In genomic region chr4:26028793-26029511, GRCh38 we compare ENCODE assay signal across 8 cellular contexts.
A peak's percentile ranks its signal among the peaks of the same experiment; 100 is the strongest.
DNase-seq lines count a peak whose midpoint lies in the region; ATAC-seq and TF ChIP-seq lines count a peak whose summit lies in the region.

No MANE protein-coding gene starts in this region.

- TF ChIP-seq CTCF in Caco-2 (IDR thresholded peaks at IDR 0.05; ENCODE audit: insufficient read depth in 1 of 2, low read depth in 1 of 2, low read length in 1 of 2, severe bottlenecking in 1 of 2, unreplicated experiment in 1 of 2) (peak; percentile 57 to 80), chondrocyte (IDR thresholded peaks at IDR 0.05) (peak; percentile 81), liver (IDR thresholded peaks at IDR 0.05; ENCODE audit: low read depth, low read length, missing input control) (peak; percentile 54)

- H3K36me3 ChIP-seq in Caco-2 (ENCODE audit: control insufficient read depth, insufficient read depth, low read length): no peaks in the 10 kb centered on the region
- no peaks in the 10 kb centered on the region for H3K36me3 ChIP-seq in HUES48 (ENCODE audit: control insufficient read depth, insufficient read depth, low read length)
- H3K36me3 ChIP-seq in liver (ENCODE audit: control insufficient read depth in 4 of 4, insufficient read depth in 3 of 4, low read depth in 1 of 4, low read length in 3 of 4): no peaks in the 10 kb centered on the region

- peak; percentile 71 to 82 for TF ChIP-seq RAD21 in liver (IDR thresholded peaks at IDR 0.05)

- H3K27ac ChIP-seq in HUES48 (ENCODE audit: low read depth, low read length) (peak overlapping the region; percentile 94), liver (ENCODE audit: low read depth in 1 of 2, low read length in 2 of 2) (no peak overlapping the region)

- no peaks in the 10 kb centered on the region for H3K9me3 Mint-ChIP-seq in Caco-2 (ENCODE audit: unreplicated experiment)
- peaks cover 3% of the 10 kb centered on the region for H3K9me3 Mint-ChIP-seq in chondrocyte (ENCODE audit: low read depth)

- WGBS in liver: 21% methylated on average over 38 of the region's 38 CpGs

- peak; percentile 53 to 71 for DNase-seq in Caco-2
- DNase-seq in activated CD4-positive, CD25-positive, alpha-beta regulatory T cell treated with anti-CD3 and anti-CD28 coated beads, Interleukin-2, amount 50 U/mL, for 72 hours: peak; percentile 63
- DNase-seq in chondrocyte (ENCODE audit: low spot score): no peak
- peak; percentile 37 for DNase-seq in stimulated activated CD8-positive, alpha-beta memory T cell treated with anti-CD3 and anti-CD28 coated beads, Interleukin-12 subunit alpha, Interleukin-12 subunit beta, amount 100 ng/mL, for 1 hour (ENCODE audit: low read depth)
- DNase-seq in NCI-H187 (lab: John Stamatoyannopoulos, UW): no peak

- CTCF ChIA-PET in Caco-2 (lab: Charles Lee): interaction anchor here (0.6 to 1.5 kb wide), 2 partner anchors 301 to 382 kb away, joined by 3 read pairs; no protein-coding TSS in a partner anchor

- H3K27ac Mint-ChIP-seq in Caco-2 (ENCODE audit: unreplicated experiment) (no peak overlapping the region), chondrocyte (ENCODE audit: unreplicated experiment) (no peak overlapping the region)

- no peaks in the 10 kb centered on the region for H3K36me3 Mint-ChIP-seq in Caco-2 (ENCODE audit: insufficient read depth, unreplicated experiment)
- H3K36me3 Mint-ChIP-seq in chondrocyte (ENCODE audit: low read depth): peaks cover 1% of the 10 kb centered on the region

- H3K27me3 ChIP-seq in Caco-2 (replicated peaks; ENCODE audit: control insufficient read depth, insufficient read depth, low read length) (no peaks in the 10 kb centered on the region), HUES48 (ENCODE audit: control insufficient read depth, insufficient read depth, low read length) (no peaks in the 10 kb centered on the region), liver (ENCODE audit: control insufficient read depth in 4 of 4, insufficient read depth in 4 of 4, low read length in 3 of 4) (peaks cover 0 to 5% (median 0%) of the 10 kb centered on the region in 4 donors)

- H3K4me3 ChIP-seq in Caco-2 (ENCODE audit: low read depth, low read length): no peak overlapping the region
- peak overlapping the region; percentile 54 for H3K4me3 ChIP-seq in HUES48 (ENCODE audit: low read depth, low read length)
- H3K4me3 ChIP-seq in liver (ENCODE audit: low read depth in 1 of 3, low read length in 3 of 3): no peak overlapping the region

- no TSS peak for BruUV-seq in Caco-2 (replicated peaks; lab: Mats Ljungman, UMichigan)

- intact Hi-C loops in Caco-2 (cut with micrococcal nuclease; ENCODE audit: unreplicated experiment): loop anchor here (10.0 kb wide), 1 partner anchor 296 kb away; the partner anchor contains the start of gene RBPJ

- 0 out of 2 replicates have a peak, but pooled peaks cover 8% of the 10 kb centered on the region for H3K4me1 ChIP-seq in Caco-2
- H3K4me1 ChIP-seq in HUES48 (ENCODE audit: control insufficient read depth, insufficient read depth, low read length): peaks cover 38% of the 10 kb centered on the region
- H3K4me1 ChIP-seq in liver (ENCODE audit: control insufficient read depth in 4 of 4, insufficient read depth in 4 of 4, low read length in 3 of 4): no peaks in the 10 kb centered on the region

- H3K4me1 Mint-ChIP-seq in Caco-2 (ENCODE audit: low read depth, unreplicated experiment) (peaks cover 10% of the 10 kb centered on the region), chondrocyte (ENCODE audit: low read depth) (peaks cover 38% of the 10 kb centered on the region)

- H3K27me3 Mint-ChIP-seq in Caco-2 (ENCODE audit: insufficient read depth, unreplicated experiment): no peaks in the 10 kb centered on the region
- H3K27me3 Mint-ChIP-seq in chondrocyte (ENCODE audit: low read depth): peaks cover 2% of the 10 kb centered on the region

- H3K9ac ChIP-seq in HUES48 (ENCODE audit: low read depth, low read length) (peak overlapping the region; percentile 69), liver (ENCODE audit: low read depth in 1 of 2, low read length in 2 of 2) (no peak overlapping the region)

- H3K4me3 Mint-ChIP-seq in Caco-2 (ENCODE audit: unreplicated experiment) (no peak overlapping the region), chondrocyte (ENCODE audit: unreplicated experiment) (no peak overlapping the region)

- H3K9me3 ChIP-seq in Caco-2 (no peaks in the 10 kb centered on the region), HUES48 (ENCODE audit: control insufficient read depth, insufficient read depth, low read length) (0 out of 2 replicates have a peak, but pooled peaks cover 4% of the 10 kb centered on the region), liver (ENCODE audit: control insufficient read depth in 4 of 4, low read length in 3 of 4) (no peaks in the 10 kb centered on the region)

- ATAC-seq in GM21423 (IDR thresholded peaks at IDR 0.05; ENCODE audit: unreplicated experiment): peak; percentile 90

- POLR2A ChIA-PET in Caco-2 (lab: Charles Lee): no interaction called here

TF ChIP-seq in liver, 16 proteins besides CTCF, POLR2A, EP300 and RAD21:
- TF ChIP-seq ZBTB33 (IDR thresholded peaks at IDR 0.05): no peak
- TF ChIP-seq RXRA (IDR thresholded peaks at IDR 0.05): no peak
- TF ChIP-seq FOXA1 (IDR thresholded peaks at IDR 0.05): no peak
- TF ChIP-seq JUND (IDR thresholded peaks at IDR 0.05): no peak
- no peak for TF ChIP-seq HNF4A (conservative IDR thresholded peaks at IDR 0.05)
- no peak for TF ChIP-seq ATF3 (IDR thresholded peaks at IDR 0.05)
- TF ChIP-seq MAX (IDR thresholded peaks at IDR 0.05): no peak
- no peak for TF ChIP-seq YY1 (IDR thresholded peaks at IDR 0.05)
TF ChIP-seq in liver: peak in this region for 0.

Comparison
In these comparisons a context has a peak if more than half of its experiments do, and no peak if none do; other contexts are left out.
1. DNase-seq: peak in Caco-2 (2 of 2), activated CD4-positive, CD25-positive, alpha-beta regulatory T cell treated with anti-CD3 and anti-CD28 coated beads, Interleukin-2, amount 50 U/mL, for 72 hours (single experiment) and stimulated activated CD8-positive, alpha-beta memory T cell treated with anti-CD3 and anti-CD28 coated beads, Interleukin-12 subunit alpha, Interleukin-12 subunit beta, amount 100 ng/mL, for 1 hour (single experiment); none in chondrocyte (single experiment) and NCI-H187 (0 of 2).
2. Peak in every context shown above with its lines, with median percentiles within 50 percentile points of each other: CTCF ChIP-seq.